24 cellular contexts compared by ENCODE assay signal in the genomic region with DNA sequence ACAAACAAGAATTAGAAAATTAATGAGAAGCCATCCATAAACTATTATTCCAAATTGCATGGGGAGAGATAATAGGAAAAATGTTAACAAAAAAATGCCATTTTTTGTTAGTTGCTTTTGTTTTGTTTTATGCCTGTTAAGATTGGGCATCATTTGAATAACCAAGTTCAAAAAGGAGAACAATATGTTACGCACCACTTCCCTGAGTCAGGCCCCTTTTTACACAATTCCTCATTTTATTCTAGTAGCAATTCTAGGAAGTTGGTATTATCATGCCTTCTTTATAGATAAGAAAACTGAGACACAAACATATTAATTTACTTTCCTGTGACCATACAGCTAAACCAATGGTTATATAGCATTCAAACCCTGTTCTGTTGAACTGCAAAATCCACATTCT.
"Had no signal": no experiment of that assay in that cellular context is flagged by ENCODE, and none has a peak within 500 bp of the region (broad histone marks: within the 10 kb centered on the region; RNA-seq: fewer than 3 reads in every experiment).

No MANE protein-coding gene starts in this region.

- DNase-seq: activated B cell treated with CpG ODN at 0.5 μM for 24 hours; activated CD4-positive, alpha-beta memory T cell treated with anti-CD3 and anti-CD28 coated beads for 36 hours; activated CD4-positive, alpha-beta T cell treated with anti-CD3 and anti-CD28 coated beads for 1 hour; activated CD4-positive, alpha-beta T cell treated with anti-CD3 and anti-CD28 coated beads, Interleukin-2, amount 10 ng/mL, durations not matched to agents 24 days and 14 days; activated gamma-delta T cell; activated naive CD4-positive, alpha-beta T cell treated with anti-CD3 and anti-CD28 coated beads for 36 hours; activated T-cell treated with anti-CD3 and anti-CD28 coated beads for 4 hours; activated T-cell treated with anti-CD3 and anti-CD28 coated beads, Interleukin-2, amount 50 U/mL, for 48 hours; amygdala; brain microvascular endothelial cell; Karpas-422; MM.1S; NCI-H1105; NCI-H1436; NCI-H187; NCI-H2081; NCI-H510A treated with DMSO at 0.1 percent for 48 hours; NCI-H69; RPMI8226; T-helper 1 cell had no signal

- H3K9me3 Mint-ChIP-seq: activated B cell treated with CpG ODN at 0.5 μM for 24 hours; activated CD4-positive, alpha-beta memory T cell treated with anti-CD3 and anti-CD28 coated beads for 36 hours; activated CD4-positive, alpha-beta T cell treated with anti-CD3 and anti-CD28 coated beads, Interleukin-2, amount 10 ng/mL, durations not matched to agents 24 days and 14 days; activated naive CD4-positive, alpha-beta T cell treated with anti-CD3 and anti-CD28 coated beads for 36 hours; activated T-helper 17 cell treated with anti-CD3 and anti-CD28 coated beads, Interleukin-2, amount 50 U/mL, for 72 hours had no signal

- H3K4me3 Mint-ChIP-seq: activated B cell treated with CpG ODN at 0.5 μM for 24 hours; activated CD4-positive, alpha-beta memory T cell treated with anti-CD3 and anti-CD28 coated beads for 36 hours; activated CD4-positive, alpha-beta T cell treated with anti-CD3 and anti-CD28 coated beads, Interleukin-2, amount 10 ng/mL, durations not matched to agents 24 days and 14 days; activated naive CD4-positive, alpha-beta T cell treated with anti-CD3 and anti-CD28 coated beads for 36 hours; activated naive CD8-positive, alpha-beta T cell; activated T-helper 17 cell treated with anti-CD3 and anti-CD28 coated beads, Interleukin-2, amount 50 U/mL, for 72 hours had no signal

- ATAC-seq: activated T-helper 17 cell treated with anti-CD3 and anti-CD28 coated beads, Interleukin-2, amount 50 U/mL, for 72 hours; Panc1; Right ventricle myocardium inferior had no signal

- H3K4me1 Mint-ChIP-seq: activated CD4-positive, alpha-beta T cell treated with anti-CD3 and anti-CD28 coated beads, Interleukin-2, amount 10 ng/mL, durations not matched to agents 24 days and 14 days; activated T-helper 17 cell treated with anti-CD3 and anti-CD28 coated beads, Interleukin-2, amount 50 U/mL, for 72 hours had no signal

- H3K27ac Mint-ChIP-seq: activated B cell treated with CpG ODN at 0.5 μM for 24 hours; activated CD4-positive, alpha-beta memory T cell treated with anti-CD3 and anti-CD28 coated beads for 36 hours; activated CD4-positive, alpha-beta T cell treated with anti-CD3 and anti-CD28 coated beads, Interleukin-2, amount 10 ng/mL, durations not matched to agents 24 days and 14 days; activated naive CD4-positive, alpha-beta T cell treated with anti-CD3 and anti-CD28 coated beads for 36 hours; activated naive CD8-positive, alpha-beta T cell; activated T-helper 17 cell treated with anti-CD3 and anti-CD28 coated beads, Interleukin-2, amount 50 U/mL, for 72 hours had no signal

- H3K36me3 Mint-ChIP-seq: activated CD4-positive, alpha-beta memory T cell treated with anti-CD3 and anti-CD28 coated beads for 36 hours; activated naive CD8-positive, alpha-beta T cell had no signal

- H3K27me3 Mint-ChIP-seq: activated T-helper 17 cell treated with anti-CD3 and anti-CD28 coated beads, Interleukin-2, amount 50 U/mL, for 72 hours had no signal
